9 cellular contexts compared by ENCODE assay signal in the genomic region with DNA sequence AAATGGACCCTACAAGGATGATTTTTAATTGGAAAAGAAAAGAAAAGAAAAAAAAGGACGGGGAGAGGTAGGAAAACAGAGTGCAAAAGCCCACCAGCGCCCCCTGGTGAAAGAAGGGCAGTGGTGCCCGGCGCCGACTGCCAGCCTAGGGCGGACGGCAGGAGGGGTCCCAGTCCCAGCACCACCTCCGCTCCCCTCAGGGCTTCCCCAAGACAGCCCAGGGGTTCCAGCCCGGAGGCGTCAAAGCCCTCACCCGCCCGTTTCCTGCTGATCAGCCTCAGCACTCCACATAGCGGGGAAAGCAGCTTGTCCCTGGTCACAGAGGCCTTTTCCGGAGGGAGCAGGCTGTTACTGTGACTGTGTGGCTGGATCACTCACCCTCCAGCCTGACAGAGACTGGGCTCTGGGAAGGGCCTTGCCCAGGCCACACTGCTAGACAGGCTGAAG.
DNase-seq lines count a peak whose midpoint lies in the region; ATAC-seq and TF ChIP-seq lines count a peak whose summit lies in the region.
"Had no signal": no experiment of that assay in that cellular context is flagged by ENCODE, and none has a peak within 500 bp of the region (broad histone marks: within the 10 kb centered on the region; RNA-seq: fewer than 3 reads in every experiment).

No MANE protein-coding gene starts in this region.

- no peak overlapping the region for H3K14ac ChIP-seq in H9 (ENCODE audit: insufficient read depth, low read length)

- no peak overlapping the region for H2BK120ac ChIP-seq in H9 (ENCODE audit: low read depth, low read length, poor library complexity, severe bottlenecking)

- H3K23ac ChIP-seq in H9 (ENCODE audit: insufficient read length, low read depth, low read length), result no peak overlapping the region

- H3K56ac ChIP-seq in H9 (ENCODE audit: insufficient read length, low read depth, low read length), result no peak overlapping the region

- H3K27me3 Mint-ChIP-seq in H9 (ENCODE audit: low read depth) (peaks cover 36% of the 10 kb centered on the region), progenitor cell of endocrine pancreas (peaks cover 40% of the 10 kb centered on the region)
- H3K27me3 Mint-ChIP-seq in activated T-cell treated with anti-CD3 and anti-CD28 coated beads, Interleukin-2, amount 50 U/mL, for 72 hours (ENCODE audit: low read depth), result peaks cover 14% of the 10 kb centered on the region

- H2BK5ac ChIP-seq in H9 (ENCODE audit: insufficient read length, low read length), result no peak overlapping the region

- no peak overlapping the region for H3K4ac ChIP-seq in H9 (ENCODE audit: low read depth, low read length)

- WGBS in H9 (ENCODE audit: extremely low coverage, insufficient read length, low lambda C conversion rate), result no CpG with 5 or more reads among the region's 14 CpGs

- no peak overlapping the region for H2AK5ac ChIP-seq in H9 (ENCODE audit: insufficient read length, low read length)

- no peak overlapping the region for H2BK12ac ChIP-seq in H9 (ENCODE audit: insufficient read length, low read depth, low read length)

- no peak overlapping the region for H3K9ac ChIP-seq in H9 (ENCODE audit: extremely low read depth, insufficient read length, low read length)

- no peak overlapping the region for H3K4me2 ChIP-seq in H9 (ENCODE audit: insufficient read depth, insufficient read length, low read length)

- H4K8ac ChIP-seq in H9 (replicated peaks; ENCODE audit: insufficient read length, low read depth, low read length), result no peak overlapping the region

- H4K91ac ChIP-seq in H9 (ENCODE audit: insufficient read length, low read depth, low read length), result no peak overlapping the region

- H3T11ph ChIP-seq in H9 (ENCODE audit: low read length), result no peak overlapping the region

- no peak overlapping the region for H2BK20ac ChIP-seq in H9 (ENCODE audit: low read depth, low read length, poor library complexity, severe bottlenecking)

- H3K36me3 Mint-ChIP-seq in H9 (ENCODE audit: insufficient read depth in 1 of 3, low read depth in 3 of 3) (no peaks in the 10 kb centered on the region), progenitor cell of endocrine pancreas (ENCODE audit: insufficient read depth) (no peaks in the 10 kb centered on the region)
- H3K36me3 Mint-ChIP-seq in activated T-cell treated with anti-CD3 and anti-CD28 coated beads, Interleukin-2, amount 50 U/mL, for 72 hours (ENCODE audit: insufficient read depth in 2 of 2), result no peaks in the 10 kb centered on the region
- H3K36me3 Mint-ChIP-seq: T-cell had no signal

- no peak overlapping the region for H2BK15ac ChIP-seq in H9 (ENCODE audit: low read depth, low read length)

- H3K9me3 Mint-ChIP-seq in H9 (no peaks in the 10 kb centered on the region; a peak in 1 of 5 replicates), progenitor cell of endocrine pancreas (ENCODE audit: low read depth) (no peaks in the 10 kb centered on the region)
- no peaks in the 10 kb centered on the region for H3K9me3 Mint-ChIP-seq in activated T-cell treated with anti-CD3 and anti-CD28 coated beads, Interleukin-2, amount 50 U/mL, for 72 hours
- H3K9me3 Mint-ChIP-seq: T-cell had no signal

- H3K27me3 ChIP-seq in H9 (ENCODE audit: insufficient read depth, low read length), result peaks cover 1% of the 10 kb centered on the region; the same call in 1 of the 2 replicates

- no peaks in the 10 kb centered on the region for H3K9me3 ChIP-seq in H9 (ENCODE audit: control insufficient read depth, low read depth, low read length)

- H3K18ac ChIP-seq in H9 (ENCODE audit: insufficient read length, low read depth, low read length), result no peak overlapping the region

- H3K79me2 ChIP-seq in H9 (ENCODE audit: insufficient read depth, low read length), result no peaks in the 10 kb centered on the region

- H3K23me2 ChIP-seq in H9 (ENCODE audit: insufficient read length, low read depth, low read length, poor library complexity, severe bottlenecking), result peaks cover 6% of the 10 kb centered on the region

- H3K27ac ChIP-seq in H9 (ENCODE audit: insufficient read length, low read depth, low read length), result no peak overlapping the region

- H3K27ac Mint-ChIP-seq in H9 (no peak overlapping the region), progenitor cell of endocrine pancreas (no peak overlapping the region)
- no peak overlapping the region for H3K27ac Mint-ChIP-seq in activated T-cell treated with anti-CD3 and anti-CD28 coated beads, Interleukin-2, amount 50 U/mL, for 72 hours
- H3K27ac Mint-ChIP-seq: T-cell had no signal

- H3K4me1 ChIP-seq in H9 (ENCODE audit: insufficient read depth, low read length), result no peaks in the 10 kb centered on the region; the same call in 1 of the 2 replicates

- H2AFZ ChIP-seq in H9 (ENCODE audit: low read length), result no peak overlapping the region

- H4K5ac ChIP-seq in H9 (ENCODE audit: insufficient read length, low read depth, low read length), result no peak overlapping the region

- no peaks in the 10 kb centered on the region for H3K79me1 ChIP-seq in H9 (ENCODE audit: insufficient read depth, low read depth, low read length, poor library complexity, severe bottlenecking)

- no peaks in the 10 kb centered on the region for H4K20me1 ChIP-seq in H9 (ENCODE audit: control insufficient read depth, insufficient read depth, insufficient read length)

- no peak overlapping the region for H3K4me3 Mint-ChIP-seq in H9
- H3K4me3 Mint-ChIP-seq in activated T-cell treated with anti-CD3 and anti-CD28 coated beads, Interleukin-2, amount 50 U/mL, for 72 hours, result no peak overlapping the region
- no peak overlapping the region for H3K4me3 Mint-ChIP-seq in progenitor cell of endocrine pancreas (ENCODE audit: low read depth)
- H3K4me3 Mint-ChIP-seq: T-cell had no signal

- intact Hi-C loops in head of caudate nucleus (cut with DNase I), result no loop called here

- DNase-seq in DMS53 (lab: John Stamatoyannopoulos, UW), result peak; percentile 80
- DNase-seq in H9, result peak; percentile 84
- peak; percentile 57 for DNase-seq in NCI-H460 (ENCODE audit: extremely low read depth, low read depth)
- peak; percentile 66 to 69 for DNase-seq in activated T-cell treated with anti-CD3 and anti-CD28 coated beads, Interleukin-2, amount 50 U/mL, for 72 hours
- peak in 41 of 42 donors; percentile 41 to 88 (median 73) for DNase-seq in head of caudate nucleus
- DNase-seq in progenitor cell of endocrine pancreas (ENCODE audit: low spot score, unreplicated experiment), result peak; percentile 83
- DNase-seq in cerebellar nuclear complex (lab: John Stamatoyannopoulos, UW), result no peak

- ATAC-seq in activated T-cell treated with anti-CD3 and anti-CD28 coated beads, Interleukin-2, amount 50 U/mL, for 72 hours (replicated peaks in 1 of 2), result peak; percentile 26 to 28
- no peak for ATAC-seq in HG03045 (IDR thresholded peaks at IDR 0.05; ENCODE audit: unreplicated experiment)
- ATAC-seq: T-cell had no signal

- H3K4me1 Mint-ChIP-seq in H9 (peaks cover 13 to 16% of the 10 kb centered on the region in 2 experiments), progenitor cell of endocrine pancreas (ENCODE audit: low read depth) (peaks cover 2% of the 10 kb centered on the region)
- H3K4me1 Mint-ChIP-seq in activated T-cell treated with anti-CD3 and anti-CD28 coated beads, Interleukin-2, amount 50 U/mL, for 72 hours (ENCODE audit: low read depth), result peaks cover 6% of the 10 kb centered on the region
- H3K4me1 Mint-ChIP-seq: T-cell had no signal

- TF ChIP-seq CTCF in H9 (conservative IDR thresholded peaks at IDR 0.05) (peak; percentile 99), progenitor cell of endocrine pancreas (IDR thresholded peaks at IDR 0.05; ENCODE audit: unreplicated experiment) (peak; percentile 97)

Comparison
In these comparisons a context has a peak if more than half of its experiments do, and no peak if none do; other contexts are left out.
1. DNase-seq: peak in DMS53 (single experiment), H9 (single experiment), NCI-H460 (single experiment), activated T-cell treated with anti-CD3 and anti-CD28 coated beads, Interleukin-2, amount 50 U/mL, for 72 hours (2 of 2), head of caudate nucleus (41 of 42) and progenitor cell of endocrine pancreas (single experiment); none in cerebellar nuclear complex (0 of 2).